ENCODE assay signal across 9 cellular contexts in the genomic region with DNA sequence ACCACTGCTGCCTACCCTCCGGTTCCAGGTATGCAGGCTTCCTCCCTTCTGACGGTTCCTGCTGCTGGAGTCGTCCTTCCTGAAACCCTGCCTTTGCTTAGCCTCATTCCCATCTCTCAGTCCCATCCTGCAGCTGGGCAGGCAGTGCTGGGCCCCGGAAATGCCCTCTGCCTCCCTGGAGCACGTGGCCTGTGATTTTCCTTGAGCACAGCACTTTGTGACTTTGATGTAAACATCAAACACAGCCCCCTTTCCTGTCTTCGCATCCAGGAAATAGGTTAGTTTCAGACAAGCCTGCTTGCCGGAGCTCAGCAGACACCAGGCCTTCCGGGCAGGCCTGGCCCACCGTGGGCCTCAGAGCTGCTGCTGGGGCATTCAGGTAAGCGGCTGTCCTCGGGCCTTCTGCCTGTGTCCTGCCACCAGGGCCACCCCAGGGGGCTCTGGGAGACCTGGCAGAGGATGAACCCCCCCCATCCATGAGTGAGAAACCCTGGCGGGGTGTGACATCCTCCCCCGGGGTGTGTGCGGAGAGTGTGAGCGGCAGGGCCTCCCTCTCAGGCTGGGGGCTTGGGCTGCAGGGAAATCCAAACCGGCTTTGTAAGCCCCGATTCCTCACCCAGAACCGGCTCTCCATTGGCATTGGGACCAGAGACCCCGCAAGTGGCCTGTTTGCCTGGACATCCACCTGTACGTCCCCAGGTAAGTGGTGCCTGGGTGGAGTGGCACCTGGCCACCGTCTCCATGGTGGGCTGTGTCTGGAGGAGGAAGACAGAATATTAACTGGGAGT. TPM values are rescaled to one million over a fixed set of nuclear protein-coding genes. Genes with fewer than 3 reads are reported as not detected.
DNase-seq lines count a peak whose midpoint lies in the region; ATAC-seq and TF ChIP-seq lines count a peak whose summit lies in the region.
"Had no signal": no experiment of that assay in that cellular context is flagged by ENCODE, and none has a peak within 500 bp of the region (broad histone marks: within the 10 kb centered on the region; RNA-seq: fewer than 3 reads in every experiment).

TSS of gene ZAP70 (plus strand) at position 281 of the 788 bp plus-strand sequence. CDS start 10,461 bp downstream, outside the sequence.

- no peaks in the 10 kb centered on the region for H3K9me3 ChIP-seq in MG63
- no peaks in the 10 kb centered on the region for H3K9me3 ChIP-seq in BE2C

- intact Hi-C loops in CD14-positive monocyte (cut with micrococcal nuclease): no loop called here

- DNase-seq in T follicular helper cell (ENCODE audit: low read depth) (peak; percentile 54), mucosa of gallbladder (ENCODE audit: low spot score) (no peak), MG63 (no peak), CD14-positive monocyte (ENCODE audit: low spot score) (no peak), BE2C (no peak)
- peak; percentile 74 to 81 for DNase-seq in stimulated activated naive CD8-positive, alpha-beta T cell treated with anti-CD3 and anti-CD28 coated beads, Interleukin-15, amount 100 ng/mL, for 72 hours
- DNase-seq: KBM-7 had no signal

- H3K4me3 Mint-ChIP-seq in activated T-helper 17 cell treated with anti-CD3 and anti-CD28 coated beads, Interleukin-2, amount 50 U/mL, for 72 hours: peak within 1 kb of the TSS; percentile 100
- H3K4me3 Mint-ChIP-seq in stimulated activated naive CD8-positive, alpha-beta T cell treated with anti-CD3 and anti-CD28 coated beads, Interleukin-15, amount 100 ng/mL, for 72 hours: peak within 1 kb of the TSS; percentile 92 to 98
- H3K4me3 Mint-ChIP-seq in CD14-positive monocyte: peak within 1 kb of the TSS in 1 of 2 donors; percentile 60

- H3K27me3 ChIP-seq in MG63 (no peaks in the 10 kb centered on the region; the same call in 1 of the 2 replicates), BE2C (no peaks in the 10 kb centered on the region)

- peak within 1 kb of the TSS; percentile 100 for H3K27ac Mint-ChIP-seq in activated T-helper 17 cell treated with anti-CD3 and anti-CD28 coated beads, Interleukin-2, amount 50 U/mL, for 72 hours
- H3K27ac Mint-ChIP-seq in stimulated activated naive CD8-positive, alpha-beta T cell treated with anti-CD3 and anti-CD28 coated beads, Interleukin-15, amount 100 ng/mL, for 72 hours: peak within 1 kb of the TSS; percentile 99
- H3K27ac Mint-ChIP-seq in CD14-positive monocyte: peak within 1 kb of the TSS in 1 of 7 donors; percentile 82

- TF ChIP-seq CTCF in CD14-positive monocyte (IDR thresholded peaks at IDR 0.05) (no peak), BE2C (IDR thresholded peaks at IDR 0.05; ENCODE audit: low read depth, low read length) (no peak)

- H3K4me3 ChIP-seq in MG63: no peak within 1 kb of the TSS
- no peak within 1 kb of the TSS for H3K4me3 ChIP-seq in BE2C (ENCODE audit: low read depth, low read length)

- H3K4me1 Mint-ChIP-seq in activated T-helper 17 cell treated with anti-CD3 and anti-CD28 coated beads, Interleukin-2, amount 50 U/mL, for 72 hours: peaks cover 58% of the 10 kb centered on the region
- peaks cover 82% of the 10 kb centered on the region for H3K4me1 Mint-ChIP-seq in stimulated activated naive CD8-positive, alpha-beta T cell treated with anti-CD3 and anti-CD28 coated beads, Interleukin-15, amount 100 ng/mL, for 72 hours
- peaks cover 5% of the 10 kb centered on the region for H3K4me1 Mint-ChIP-seq in CD14-positive monocyte

- H3K36me3 Mint-ChIP-seq in activated T-helper 17 cell treated with anti-CD3 and anti-CD28 coated beads, Interleukin-2, amount 50 U/mL, for 72 hours (ENCODE audit: low read depth): peaks cover 53% of the 10 kb centered on the region
- H3K36me3 Mint-ChIP-seq in CD14-positive monocyte: no peaks in the 10 kb centered on the region

- ATAC-seq in activated T-helper 17 cell treated with anti-CD3 and anti-CD28 coated beads, Interleukin-2, amount 50 U/mL, for 72 hours (replicated peaks): peak; percentile 49
- ATAC-seq in stimulated activated naive CD8-positive, alpha-beta T cell treated with anti-CD3 and anti-CD28 coated beads, Interleukin-15, amount 100 ng/mL, for 72 hours: peak; percentile 78
- ATAC-seq in HG02870 (IDR thresholded peaks at IDR 0.05; ENCODE audit: unreplicated experiment): no peak

- H3K36me3 ChIP-seq in MG63 (no peaks in the 10 kb centered on the region), BE2C (no peaks in the 10 kb centered on the region)

- no peaks in the 10 kb centered on the region for H3K27me3 Mint-ChIP-seq in activated T-helper 17 cell treated with anti-CD3 and anti-CD28 coated beads, Interleukin-2, amount 50 U/mL, for 72 hours
- no peaks in the 10 kb centered on the region for H3K27me3 Mint-ChIP-seq in stimulated activated naive CD8-positive, alpha-beta T cell treated with anti-CD3 and anti-CD28 coated beads, Interleukin-15, amount 100 ng/mL, for 72 hours
- peaks cover 1 to 2% (median 1%) of the 10 kb centered on the region in 3 donors for H3K27me3 Mint-ChIP-seq in CD14-positive monocyte (ENCODE audit: low read depth in 3 of 3)

- H3K9me3 Mint-ChIP-seq in activated T-helper 17 cell treated with anti-CD3 and anti-CD28 coated beads, Interleukin-2, amount 50 U/mL, for 72 hours: no peaks in the 10 kb centered on the region
- H3K9me3 Mint-ChIP-seq in stimulated activated naive CD8-positive, alpha-beta T cell treated with anti-CD3 and anti-CD28 coated beads, Interleukin-15, amount 100 ng/mL, for 72 hours: no peaks in the 10 kb centered on the region
- peaks cover 0 to 3% (median 0%) of the 10 kb centered on the region in 7 donors for H3K9me3 Mint-ChIP-seq in CD14-positive monocyte

- H3K4me1 ChIP-seq in BE2C: no peaks in the 10 kb centered on the region

RNA-seq across cellular contexts. Expression of gene ZAP70, which starts in this region (rescaled TPM):
- 100 to 1,000 TPM; 176 to 233 TPM for total RNA-seq in activated T-helper 17 cell treated with anti-CD3 and anti-CD28 coated beads, Interleukin-2, amount 50 U/mL, for 72 hours
- total RNA-seq in mucosa of gallbladder: 12.6 TPM
- total RNA-seq in MG63 (2014; rRNA removed; shearing (Covaris generic); ENCODE audit: low replicate concordance): 6.6 TPM in 1 of 2 replicates, not detected in the other
- polyA plus RNA-seq in CD14-positive monocyte: under 1 TPM; 0.30 to 0.38 TPM
- 0.26 TPM for polyA plus RNA-seq in BE2C (2012; ENCODE audit: insufficient read depth, insufficient read length, low read depth)

Comparison
In these comparisons a context has a peak if more than half of its experiments do, and no peak if none do; other contexts are left out.
1. DNase-seq: peak in T follicular helper cell (single experiment) and stimulated activated naive CD8-positive, alpha-beta T cell treated with anti-CD3 and anti-CD28 coated beads, Interleukin-15, amount 100 ng/mL, for 72 hours (2 of 2); none in mucosa of gallbladder (single experiment), MG63 (single experiment), CD14-positive monocyte (single experiment) and BE2C (single experiment).